In genomic region chr2:171492664-171493063, GRCh38 we compare ENCODE assay signal across 35 cellular contexts.
"Had no signal": no experiment of that assay in that cellular context is flagged by ENCODE, and none has a peak within 500 bp of the region (broad histone marks: within the 10 kb centered on the region; RNA-seq: fewer than 3 reads in every experiment).

No MANE protein-coding gene starts in this region.

- DNase-seq: activated CD4-positive, alpha-beta memory T cell treated with anti-CD3 and anti-CD28 coated beads, Interleukin-2, amount 10 ng/mL, durations not matched to agents 7 days and 5 days; activated CD4-positive, alpha-beta T cell treated with anti-CD3 and anti-CD28 coated beads for 1 hour; activated CD4-positive, alpha-beta T cell treated with anti-CD3 and anti-CD28 coated beads for 48 hours; activated CD4-positive, CD25-positive, alpha-beta regulatory T cell; activated CD8-positive, alpha-beta memory T cell treated with anti-CD3 and anti-CD28 coated beads for 24 hours; activated CD8-positive, alpha-beta memory T cell treated with anti-CD3 and anti-CD28 coated beads, Interleukin-2, amount 10 ng/mL, durations not matched to agents 7 days and 5 days; activated CD8-positive, alpha-beta memory T cell treated with anti-CD3 and anti-CD28 coated beads, Interleukin-2, amount 50 U/mL, for 48 hours; activated effector memory CD4-positive, alpha-beta T cell treated with anti-CD3 and anti-CD28 coated beads, Interleukin-2, amount 50 U/mL, for 16 hours; activated naive CD4-positive, alpha-beta T cell; activated naive CD4-positive, alpha-beta T cell treated with anti-CD3 and anti-CD28 coated beads, Interleukin-2, amount 50 U/mL, for 16 hours; activated naive CD8-positive, alpha-beta T cell treated with anti-CD3 and anti-CD28 coated beads for 36 hours; activated T-cell treated with anti-CD3 and anti-CD28 coated beads, Interleukin-2, amount 50 U/mL, for 72 hours; amniotic stem cell; aorta; brain microvascular endothelial cell; central memory CD4-positive, alpha-beta T cell; MM.1S; MV-4-11; NCI-H1092; NCI-H1436 treated with DMSO at 0.1 percent for 48 hours; NCI-H1694 treated with DMSO at 0.1 percent for 48 hours; NCI-H2029; NCI-H345; NCI-H524 treated with DMSO at 0.1 percent for 48 hours; RPMI8226; SHP77 treated with DMSO at 0.1 percent for 48 hours; T-cell; T-helper 17 cell; T-helper 9 cell; WERI-Rb-1 had no signal

- H3K27ac Mint-ChIP-seq: activated CD4-positive, alpha-beta memory T cell treated with anti-CD3 and anti-CD28 coated beads, Interleukin-2, amount 10 ng/mL, durations not matched to agents 7 days and 5 days; activated CD8-positive, alpha-beta memory T cell treated with anti-CD3 and anti-CD28 coated beads, Interleukin-2, amount 10 ng/mL, durations not matched to agents 7 days and 5 days; activated naive CD8-positive, alpha-beta T cell treated with anti-CD3 and anti-CD28 coated beads for 36 hours; activated T-cell treated with anti-CD3 and anti-CD28 coated beads, Interleukin-2, amount 50 U/mL, for 72 hours; activated T-helper 17 cell treated with anti-CD3 and anti-CD28 coated beads, Interleukin-2, amount 50 U/mL, for 72 hours; T-cell; T-helper 17 cell had no signal

- H3K9ac ChIP-seq: KMS-11 had no signal

- H3K27me3 Mint-ChIP-seq: activated CD4-positive, alpha-beta memory T cell treated with anti-CD3 and anti-CD28 coated beads, Interleukin-2, amount 10 ng/mL, durations not matched to agents 7 days and 5 days; activated CD8-positive, alpha-beta memory T cell treated with anti-CD3 and anti-CD28 coated beads, Interleukin-2, amount 10 ng/mL, durations not matched to agents 7 days and 5 days; activated naive CD8-positive, alpha-beta T cell treated with anti-CD3 and anti-CD28 coated beads for 36 hours; activated T-helper 17 cell treated with anti-CD3 and anti-CD28 coated beads, Interleukin-2, amount 50 U/mL, for 72 hours; T-cell; T-helper 17 cell had no signal

- H3K4me1 Mint-ChIP-seq: activated CD4-positive, alpha-beta memory T cell treated with anti-CD3 and anti-CD28 coated beads, Interleukin-2, amount 10 ng/mL, durations not matched to agents 7 days and 5 days; activated naive CD8-positive, alpha-beta T cell treated with anti-CD3 and anti-CD28 coated beads for 36 hours; activated T-helper 17 cell treated with anti-CD3 and anti-CD28 coated beads, Interleukin-2, amount 50 U/mL, for 72 hours; T-cell; T-helper 17 cell had no signal

- H3K4me1 ChIP-seq: SJSA1 had no signal

- H3K27me3 ChIP-seq: brain microvascular endothelial cell, SJSA1 had no signal

- H3K4me2 ChIP-seq: KMS-11 had no signal

- ATAC-seq: activated CD8-positive, alpha-beta memory T cell treated with anti-CD3 and anti-CD28 coated beads, Interleukin-2, amount 10 ng/mL, durations not matched to agents 7 days and 5 days; activated T-cell treated with anti-CD3 and anti-CD28 coated beads, Interleukin-2, amount 50 U/mL, for 72 hours; activated T-helper 17 cell treated with anti-CD3 and anti-CD28 coated beads, Interleukin-2, amount 50 U/mL, for 72 hours; Panc1; SK-N-SH treated with all-trans-retinoic acid at 6 μM for 48 hours; T-cell; T-helper 17 cell had no signal

- H3K27ac ChIP-seq: brain microvascular endothelial cell, KMS-11, SJSA1, WERI-Rb-1 had no signal

- H3K4me3 ChIP-seq: SJSA1 had no signal

- H3K9me3 ChIP-seq: SJSA1 had no signal

- H3K4me3 Mint-ChIP-seq: activated CD4-positive, alpha-beta memory T cell treated with anti-CD3 and anti-CD28 coated beads, Interleukin-2, amount 10 ng/mL, durations not matched to agents 7 days and 5 days; activated CD8-positive, alpha-beta memory T cell treated with anti-CD3 and anti-CD28 coated beads, Interleukin-2, amount 10 ng/mL, durations not matched to agents 7 days and 5 days; activated naive CD8-positive, alpha-beta T cell treated with anti-CD3 and anti-CD28 coated beads for 36 hours; activated T-cell treated with anti-CD3 and anti-CD28 coated beads, Interleukin-2, amount 50 U/mL, for 72 hours; activated T-helper 17 cell treated with anti-CD3 and anti-CD28 coated beads, Interleukin-2, amount 50 U/mL, for 72 hours; T-cell; T-helper 17 cell had no signal

- H3K9me3 Mint-ChIP-seq: activated T-helper 17 cell treated with anti-CD3 and anti-CD28 coated beads, Interleukin-2, amount 50 U/mL, for 72 hours had no signal

- H3K36me3 ChIP-seq: brain microvascular endothelial cell, SJSA1, WERI-Rb-1 had no signal
